8 cellular contexts compared by ENCODE assay signal in the genomic region with DNA sequence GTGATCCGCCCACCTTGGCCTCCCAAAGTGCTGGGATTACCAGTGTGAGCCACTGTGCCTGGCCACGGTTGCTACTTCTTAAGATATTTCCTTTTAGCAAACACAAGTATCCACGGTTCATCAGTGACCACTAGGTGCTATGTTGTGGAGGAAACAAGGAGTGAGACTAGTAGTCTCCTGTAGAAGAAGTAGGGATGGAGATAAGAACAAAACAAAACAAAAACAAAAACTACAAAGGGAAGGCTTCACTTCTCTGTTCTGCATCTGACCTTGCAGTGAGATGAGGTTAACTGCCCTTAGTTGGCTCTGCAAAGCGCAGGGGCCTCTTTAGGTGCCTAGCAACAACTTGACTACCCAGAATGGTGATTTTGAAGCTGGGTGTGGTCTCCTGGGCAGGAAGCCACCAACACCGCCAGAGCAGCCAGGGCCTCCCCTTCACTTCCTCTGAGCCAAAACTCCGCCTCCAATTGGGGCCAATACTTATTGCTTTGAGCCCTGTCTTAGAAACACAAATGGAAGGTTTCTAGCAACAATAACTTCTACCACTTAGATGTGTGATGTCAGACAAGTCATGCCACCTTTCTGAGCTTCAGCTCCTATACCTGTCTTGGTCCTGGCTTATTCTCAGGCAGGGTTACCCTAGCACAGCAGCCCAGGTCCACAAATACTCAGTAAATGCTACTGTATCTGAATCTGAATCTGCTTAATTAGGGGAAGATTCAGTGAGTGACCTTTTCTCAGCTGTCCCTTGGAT. TPM values are rescaled to one million over a fixed set of nuclear protein-coding genes. Genes with fewer than 3 reads are reported as not detected.
DNase-seq lines count a peak whose midpoint lies in the region; ATAC-seq and TF ChIP-seq lines count a peak whose summit lies in the region.

No MANE protein-coding gene starts in this region.

- peak overlapping the region; percentile 52 for H3K4me2 ChIP-seq in DND-41 (ENCODE audit: insufficient read depth, low read length)

- H3K36me3 Mint-ChIP-seq in IgD-negative memory B cell (no peaks in the 10 kb centered on the region), immature natural killer cell (no peaks in the 10 kb centered on the region)
- peaks cover 7% of the 10 kb centered on the region for H3K36me3 Mint-ChIP-seq in activated naive CD4-positive, alpha-beta T cell treated with anti-CD3 and anti-CD28 coated beads, Interleukin-2, amount 10 ng/mL, durations not matched to agents 7 days and 5 days

- H3K27ac ChIP-seq in DND-41 (ENCODE audit: low read length) = peak overlapping the region; percentile 75

- peak overlapping the region; percentile 76 to 91 (median 85) for H3K4me3 Mint-ChIP-seq in IgD-negative memory B cell
- H3K4me3 Mint-ChIP-seq in activated naive CD4-positive, alpha-beta T cell treated with anti-CD3 and anti-CD28 coated beads, Interleukin-2, amount 10 ng/mL, durations not matched to agents 7 days and 5 days = peak overlapping the region; percentile 67
- peak overlapping the region; percentile 74 to 88 (median 84) for H3K4me3 Mint-ChIP-seq in immature natural killer cell

- H3K4me1 ChIP-seq in DND-41 (ENCODE audit: insufficient read depth, low read length) = peaks cover 13% of the 10 kb centered on the region

- peak; percentile 90 for DNase-seq in DND-41
- peak; percentile 96 for DNase-seq in activated naive CD4-positive, alpha-beta T cell treated with anti-CD3 and anti-CD28 coated beads, Interleukin-2, amount 10 ng/mL, durations not matched to agents 7 days and 5 days
- DNase-seq in immature natural killer cell = peak; percentile 92 to 95 (median 94)
- DNase-seq in stimulated activated CD4-positive, alpha-beta T cell treated with anti-CD3 and anti-CD28 coated beads, TNF-alpha, amount 100 ng/mL, for 24 hours (ENCODE audit: low read depth in 3 of 3) = peak; percentile 66 to 82 (median 73)
- DNase-seq in HK-2 (ENCODE audit: unreplicated experiment) = no peak

- H3K9me3 Mint-ChIP-seq in IgD-negative memory B cell (peaks cover 0 to 4% (median 0%) of the 10 kb centered on the region in 3 donors), immature natural killer cell (no peaks in the 10 kb centered on the region)
- no peaks in the 10 kb centered on the region for H3K9me3 Mint-ChIP-seq in activated naive CD4-positive, alpha-beta T cell treated with anti-CD3 and anti-CD28 coated beads, Interleukin-2, amount 10 ng/mL, durations not matched to agents 7 days and 5 days

- peak overlapping the region; percentile 72 for H2AFZ ChIP-seq in DND-41 (ENCODE audit: low read depth, low read length)

- ATAC-seq in DND-41 (ENCODE audit: insufficient read depth, low read depth) = peak; percentile 99
- peak; percentile 97 for ATAC-seq in GM21447 (IDR thresholded peaks at IDR 0.05; ENCODE audit: unreplicated experiment)
- peak; percentile 80 for ATAC-seq in SK-N-SH treated with all-trans-retinoic acid at 6 μM for 48 hours

- no peaks in the 10 kb centered on the region for H3K27me3 Mint-ChIP-seq in IgD-negative memory B cell
- no peaks in the 10 kb centered on the region for H3K27me3 Mint-ChIP-seq in activated naive CD4-positive, alpha-beta T cell treated with anti-CD3 and anti-CD28 coated beads, Interleukin-2, amount 10 ng/mL, durations not matched to agents 7 days and 5 days
- peaks cover 0 to 11% (median 2%) of the 10 kb centered on the region in 3 donors for H3K27me3 Mint-ChIP-seq in immature natural killer cell (ENCODE audit: low read depth in 3 of 3)

- H3K4me1 Mint-ChIP-seq in IgD-negative memory B cell (peaks cover 33 to 38% (median 37%) of the 10 kb centered on the region in 3 donors), immature natural killer cell (peaks cover 48 to 49% of the 10 kb centered on the region in 2 donors)
- peaks cover 58% of the 10 kb centered on the region for H3K4me1 Mint-ChIP-seq in activated naive CD4-positive, alpha-beta T cell treated with anti-CD3 and anti-CD28 coated beads, Interleukin-2, amount 10 ng/mL, durations not matched to agents 7 days and 5 days

- no peaks in the 10 kb centered on the region for H3K36me3 ChIP-seq in DND-41 (ENCODE audit: insufficient read depth, low read length)

- H3K27ac Mint-ChIP-seq in IgD-negative memory B cell = peak overlapping the region; percentile 91 to 99 (median 98)
- peak overlapping the region; percentile 100 for H3K27ac Mint-ChIP-seq in activated naive CD4-positive, alpha-beta T cell treated with anti-CD3 and anti-CD28 coated beads, Interleukin-2, amount 10 ng/mL, durations not matched to agents 7 days and 5 days
- peak overlapping the region; percentile 96 to 100 (median 98) for H3K27ac Mint-ChIP-seq in immature natural killer cell

- no peaks in the 10 kb centered on the region for H3K27me3 ChIP-seq in DND-41 (ENCODE audit: insufficient read depth, low read length, poor library complexity)

- peak overlapping the region; percentile 19; the same call in 1 of the 2 replicates for H3K9ac ChIP-seq in DND-41 (ENCODE audit: low read depth, low read length)

- CTCF ChIA-PET in activated naive CD4-positive, alpha-beta T cell treated with anti-CD3 and anti-CD28 coated beads, Interleukin-2, amount 10 ng/mL, durations not matched to agents 7 days and 5 days (lab: Charles Lee) = interaction anchor here (0.7 to 2.5 kb wide), 7 partner anchors 8 to 17 kb away, joined by 3 to 22 read pairs (median 6); partner anchors contain the start of gene CDC42

- H3K79me2 ChIP-seq in DND-41 (ENCODE audit: insufficient read depth, low read length) = no peaks in the 10 kb centered on the region

- peak overlapping the region in 1 of 2 experiments; percentile 17; a peak in 2 of 4 replicates for H3K4me3 ChIP-seq in DND-41 (ENCODE audit: low read depth in 1 of 2, low read length in 2 of 2)

- peak; percentile 4 for TF ChIP-seq CTCF in DND-41 (IDR thresholded peaks at IDR 0.05; ENCODE audit: borderline replicate concordance, extremely low read depth, low read length, poor library complexity, severe bottlenecking)

- H3K9me3 ChIP-seq in DND-41 (ENCODE audit: insufficient read depth, low read length, severe bottlenecking) = no peaks in the 10 kb centered on the region

- no peaks in the 10 kb centered on the region for H4K20me1 ChIP-seq in DND-41 (ENCODE audit: insufficient read depth, low read length)

TF ChIP-seq in SK-N-SH treated with all-trans-retinoic acid at 6 μM for 48 hours, 23 proteins besides CTCF, POLR2A, EP300 and RAD21:
- TF ChIP-seq OSR1 (CRISPR knock-in tag; IDR thresholded peaks at IDR 0.05) (no peak), CSDC2 (CRISPR knock-in tag; IDR thresholded peaks at IDR 0.05) (no peak), BACH2 (CRISPR knock-in tag; IDR thresholded peaks at IDR 0.05; ENCODE audit: borderline replicate concordance) (no peak), ARNTL (CRISPR knock-in tag; IDR thresholded peaks at IDR 0.05; ENCODE audit: borderline replicate concordance, low read depth) (no peak), SNAI2 (CRISPR knock-in tag; IDR thresholded peaks at IDR 0.05) (no peak), RARB (CRISPR knock-in tag; IDR thresholded peaks at IDR 0.05) (no peak), CREB5 (CRISPR knock-in tag; IDR thresholded peaks at IDR 0.05; ENCODE audit: low read depth) (no peak), PPARA (CRISPR knock-in tag; IDR thresholded peaks at IDR 0.05; ENCODE audit: borderline replicate concordance) (no peak), ZNF8 (CRISPR knock-in tag; IDR thresholded peaks at IDR 0.05) (no peak), ESRRG (CRISPR knock-in tag; IDR thresholded peaks at IDR 0.05) (no peak), TOX (CRISPR knock-in tag; IDR thresholded peaks at IDR 0.05; ENCODE audit: borderline replicate concordance) (no peak), ZFP3 (CRISPR knock-in tag; IDR thresholded peaks at IDR 0.05) (no peak), ISL1 (CRISPR knock-in tag; IDR thresholded peaks at IDR 0.05) (no peak), ZFP30 (CRISPR knock-in tag; IDR thresholded peaks at IDR 0.05) (no peak)
- TF ChIP-seq, protein P1, sequence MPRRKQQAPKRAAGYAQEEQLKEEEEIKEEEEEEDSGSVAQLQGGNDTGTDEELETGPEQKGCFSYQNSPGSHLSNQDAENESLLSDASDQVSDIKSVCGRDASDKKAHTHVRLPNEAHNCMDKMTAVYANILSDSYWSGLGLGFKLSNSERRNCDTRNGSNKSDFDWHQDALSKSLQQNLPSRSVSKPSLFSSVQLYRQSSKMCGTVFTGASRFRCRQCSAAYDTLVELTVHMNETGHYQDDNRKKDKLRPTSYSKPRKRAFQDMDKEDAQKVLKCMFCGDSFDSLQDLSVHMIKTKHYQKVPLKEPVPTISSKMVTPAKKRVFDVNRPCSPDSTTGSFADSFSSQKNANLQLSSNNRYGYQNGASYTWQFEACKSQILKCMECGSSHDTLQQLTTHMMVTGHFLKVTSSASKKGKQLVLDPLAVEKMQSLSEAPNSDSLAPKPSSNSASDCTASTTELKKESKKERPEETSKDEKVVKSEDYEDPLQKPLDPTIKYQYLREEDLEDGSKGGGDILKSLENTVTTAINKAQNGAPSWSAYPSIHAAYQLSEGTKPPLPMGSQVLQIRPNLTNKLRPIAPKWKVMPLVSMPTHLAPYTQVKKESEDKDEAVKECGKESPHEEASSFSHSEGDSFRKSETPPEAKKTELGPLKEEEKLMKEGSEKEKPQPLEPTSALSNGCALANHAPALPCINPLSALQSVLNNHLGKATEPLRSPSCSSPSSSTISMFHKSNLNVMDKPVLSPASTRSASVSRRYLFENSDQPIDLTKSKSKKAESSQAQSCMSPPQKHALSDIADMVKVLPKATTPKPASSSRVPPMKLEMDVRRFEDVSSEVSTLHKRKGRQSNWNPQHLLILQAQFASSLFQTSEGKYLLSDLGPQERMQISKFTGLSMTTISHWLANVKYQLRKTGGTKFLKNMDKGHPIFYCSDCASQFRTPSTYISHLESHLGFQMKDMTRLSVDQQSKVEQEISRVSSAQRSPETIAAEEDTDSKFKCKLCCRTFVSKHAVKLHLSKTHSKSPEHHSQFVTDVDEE (CRISPR knock-in tag; IDR thresholded peaks at IDR 0.05) = no peak

RNA-seq across cellular contexts. Expression of gene CDC42, which starts 12.7 kb away (rescaled TPM):
- polyA plus RNA-seq in IgD-negative memory B cell (268 TPM), immature natural killer cell (100 to 1,000 TPM; 220 to 600 (median 473) TPM)

RNA-seq across cellular contexts. Expression of gene CELA3A, which starts 38.3 kb away (rescaled TPM):
- not detected for polyA plus RNA-seq in IgD-negative memory B cell
- polyA plus RNA-seq in immature natural killer cell = not detected
